Comparison of ENCODE assay signal across 23 cellular contexts in the genomic region with DNA sequence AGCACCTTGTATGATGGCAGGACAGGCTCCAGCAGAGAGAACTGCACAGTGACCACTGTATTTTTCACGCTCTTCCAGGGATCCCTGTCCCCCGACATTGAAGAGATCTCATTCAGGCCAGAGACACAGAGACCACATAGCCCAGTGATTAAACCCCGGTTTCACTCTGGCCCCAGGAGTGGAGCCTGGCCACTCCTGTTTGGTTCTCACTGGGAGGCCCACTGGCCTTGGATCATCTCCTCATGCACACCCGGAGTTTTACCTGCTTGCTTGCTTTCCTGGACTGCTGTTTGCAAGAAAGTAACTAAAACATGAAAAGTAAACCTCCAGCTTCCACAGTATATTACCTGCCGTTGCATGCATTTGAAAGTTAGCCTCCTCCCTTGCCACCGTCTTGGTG. TPM values are rescaled to one million over a fixed set of nuclear protein-coding genes. Genes with fewer than 3 reads are reported as not detected.
"Had no signal": no experiment of that assay in that cellular context is flagged by ENCODE, and none has a peak within 500 bp of the region (broad histone marks: within the 10 kb centered on the region; RNA-seq: fewer than 3 reads in every experiment).

No MANE protein-coding gene starts in this region.

- H3K9me3 ChIP-seq: adrenal gland, right atrium auricular region, thoracic aorta, upper lobe of right lung had no signal

- H3K4me2 ChIP-seq: hepatocyte had no signal

- DNase-seq: activated CD4-positive, alpha-beta memory T cell treated with anti-CD3 and anti-CD28 coated beads, Interleukin-2, amount 10 ng/mL, durations not matched to agents 7 days and 5 days; activated CD4-positive, alpha-beta T cell treated with anti-CD3 and anti-CD28 coated beads for 48 hours; activated CD4-positive, CD25-positive, alpha-beta regulatory T cell; activated effector memory CD4-positive, alpha-beta T cell treated with anti-CD3 and anti-CD28 coated beads, Interleukin-2, amount 50 U/mL, for 16 hours; activated T-cell treated with anti-CD3 and anti-CD28 coated beads, Interleukin-2, amount 50 U/mL, for 72 hours; foreskin keratinocyte; islet precursor cell; midbrain; occipital lobe; small intestine; stimulated activated CD4-positive, alpha-beta T cell treated with anti-CD3 and anti-CD28 coated beads, Interleukin-4, amount 100 ng/mL, for 4 hours; T-helper 9 cell; upper lobe of right lung had no signal

- H3K4me1 ChIP-seq: adrenal gland, foreskin keratinocyte, upper lobe of right lung had no signal

- H3K79me2 ChIP-seq: hepatocyte had no signal

- H3K4me3 ChIP-seq: adrenal gland, cardiac muscle cell, dorsolateral prefrontal cortex, hepatocyte, right atrium auricular region, thoracic aorta, upper lobe of right lung had no signal

- H3K27me3 ChIP-seq: adrenal gland, cardiac muscle cell, dorsolateral prefrontal cortex, foreskin keratinocyte, hepatocyte, right atrium auricular region, upper lobe of right lung had no signal

- H3K27ac ChIP-seq: adrenal gland, cardiac muscle cell, dorsolateral prefrontal cortex, epithelial cell of prostate, foreskin keratinocyte, hepatocyte, right atrium auricular region, thoracic aorta, upper lobe of right lung had no signal

- H2AFZ ChIP-seq: hepatocyte had no signal

- FAIRE-seq: colon, small intestine had no signal

- ATAC-seq: activated T-cell treated with anti-CD3 and anti-CD28 coated beads, Interleukin-2, amount 50 U/mL, for 72 hours; foreskin keratinocyte; stimulated activated memory B cell treated with anti-CD40 and anti-IgM and Interleukin-4, amounts not matched to agents 10 μg/mL and 1 μg/mL and 100 μg/mL, for 72 hours; T-cell; upper lobe of right lung had no signal

RNA-seq across cellular contexts. Expression of a gene that starts 13.2 kb away (rescaled TPM):
- total RNA-seq: hepatocyte, right atrium auricular region, upper lobe of right lung had no signal
- polyA plus RNA-seq: cardiac muscle cell, hepatocyte had no signal
